15 cellular contexts compared by ENCODE assay signal in genomic region chr11:29260939-29261705, GRCh38.
A peak's percentile ranks its signal among the peaks of the same experiment; 100 is the strongest.
DNase-seq lines count a peak whose midpoint lies in the region; ATAC-seq, FAIRE-seq and TF ChIP-seq lines count a peak whose summit lies in the region.
"Had no signal": no experiment of that assay in that cellular context is flagged by ENCODE, and none has a peak within 500 bp of the region (broad histone marks: within the 10 kb centered on the region; RNA-seq: fewer than 3 reads in every experiment).

No MANE protein-coding gene starts in this region.

- H3K9ac ChIP-seq in mammary epithelial cell (ENCODE audit: insufficient read depth, low read length) (no peak overlapping the region), HepG2 (ENCODE audit: insufficient read depth, low read depth, low read length) (no peak overlapping the region)

- no peaks in the 10 kb centered on the region for H3K36me3 ChIP-seq in mammary epithelial cell (ENCODE audit: insufficient read depth, low read length)
- no peaks in the 10 kb centered on the region for H3K36me3 ChIP-seq in HepG2 (replicated peaks in 1 of 2; ENCODE audit: control insufficient read depth in 1 of 2, insufficient read depth in 2 of 2, low read length in 2 of 2)
- H3K36me3 ChIP-seq: heart left ventricle had no signal

- dilution Hi-C loops in mammary epithelial cell (cut with HindIII; ENCODE audit: low sequenced_read_pairs), result no loop called here

- DNase-seq in DMS53 (lab: John Stamatoyannopoulos, UW) (peak; percentile 94), HTR-8/SVneo (ENCODE audit: insufficient read length, low spot score) (no peak), mammary epithelial cell (peak; percentile 90), HepG2 (ENCODE audit: low spot score) (peak; percentile 51), SKM-1 treated with dmso at 0.1 percent for 144 hours (lab: John Stamatoyannopoulos, UW; ENCODE audit: unreplicated experiment) (no peak), NCI-H2227 (lab: John Stamatoyannopoulos, UW; ENCODE audit: unreplicated experiment) (no peak)
- DNase-seq: activated CD4-positive, alpha-beta T cell treated with anti-CD3 and anti-CD28 coated beads for 48 hours; activated effector memory CD4-positive, alpha-beta T cell treated with anti-CD3 and anti-CD28 coated beads, Interleukin-2, amount 50 U/mL, for 16 hours; DMS79; heart left ventricle; NCI-H2227 treated with DMSO at 0.1 percent for 48 hours; retina had no signal

- no peak for TF ChIP-seq POLR2A in HepG2 (IDR thresholded peaks at IDR 0.05; ENCODE audit: insufficient read depth in 1 of 2, low read depth in 2 of 2, low read length in 2 of 2)

- H3K9me3 ChIP-seq in mammary epithelial cell (replicated peaks; ENCODE audit: insufficient read depth, low read length) (no peaks in the 10 kb centered on the region), HepG2 (ENCODE audit: low read length) (no peaks in the 10 kb centered on the region; the same call in 1 of the 2 replicates)

- H3K27me3 ChIP-seq in mammary epithelial cell (ENCODE audit: insufficient read depth, low read length), result no peaks in the 10 kb centered on the region
- no peaks in the 10 kb centered on the region for H3K27me3 ChIP-seq in HepG2 (ENCODE audit: control insufficient read depth in 1 of 2, insufficient read depth in 2 of 2, low read length in 2 of 2)
- H3K27me3 ChIP-seq: heart left ventricle had no signal

- 97% methylated on average over 3 of the region's 3 CpGs for WGBS in mammary epithelial cell (ENCODE audit: low coverage, missing lambda C conversion rate)
- WGBS in HepG2 (ENCODE audit: low lambda C conversion rate), result 32% methylated on average over 3 of the region's 3 CpGs

- in situ Hi-C loops in mammary epithelial cell (cut with MboI; ENCODE audit: low sequenced_read_pairs in 2 of 2), result no loop called here
- in situ Hi-C loops in HepG2 (cut with HindIII; ENCODE audit: extremely low pct_ligation_motif_present, low pct_unique_long_range_greater_than_20kb), result no loop called here

- intact Hi-C loops in mammary epithelial cell (cut with micrococcal nuclease) (loop anchor here (10.0 kb wide), 1 partner anchor 1326 kb away; no protein-coding TSS in a partner anchor), HepG2 (cut with micrococcal nuclease; ENCODE audit: unreplicated experiment) (loop anchor here (1.0 kb wide), 1 partner anchor 68 kb away; no protein-coding TSS in a partner anchor)

- H3K4me3 ChIP-seq in mammary epithelial cell (replicated peaks in 1 of 3; ENCODE audit: insufficient read depth in 1 of 3, low read depth in 2 of 3, low read length in 3 of 3) (no peak overlapping the region), HepG2 (replicated peaks in 1 of 3; ENCODE audit: insufficient read depth in 1 of 3, low read depth in 2 of 3, low read length in 3 of 3) (no peak overlapping the region)
- H3K4me3 ChIP-seq: heart left ventricle, K562 had no signal

- H4K20me1 ChIP-seq in mammary epithelial cell (ENCODE audit: insufficient read depth, low read length), result no peaks in the 10 kb centered on the region
- H4K20me1 ChIP-seq in HepG2 (ENCODE audit: insufficient read depth, low read length), result no peaks in the 10 kb centered on the region

- peak overlapping the region; percentile 5 for H3K27ac ChIP-seq in mammary epithelial cell (ENCODE audit: insufficient read depth, low read depth, low read length)
- no peak overlapping the region for H3K27ac ChIP-seq in HepG2 (ENCODE audit: extremely low read length, insufficient read depth, low read length)
- H3K27ac ChIP-seq: heart left ventricle had no signal

- peak; percentile 100 for ATAC-seq in HepG2
- no peak for ATAC-seq in HG03139 (IDR thresholded peaks at IDR 0.05; ENCODE audit: unreplicated experiment)
- ATAC-seq in GM21447 (IDR thresholded peaks at IDR 0.05; ENCODE audit: unreplicated experiment), result no peak
- ATAC-seq: heart left ventricle, K562 had no signal

- TF ChIP-seq EP300 in HepG2 (IDR thresholded peaks at IDR 0.05; ENCODE audit: low read depth in 2 of 2, low read length in 2 of 2), result no peak
- no peak for TF ChIP-seq EP300 in HepG2 (CRISPR knock-in tag; IDR thresholded peaks at IDR 0.05; ENCODE audit: borderline replicate concordance)

- BruUV-seq in mammary epithelial cell (replicated peaks; lab: Mats Ljungman, UMichigan) (no TSS peak), HepG2 (replicated peaks; lab: Mats Ljungman, UMichigan) (no TSS peak)

- FAIRE-seq in HTR-8/SVneo (lab: Jason Lieb, UNC) (peak; percentile 40), HepG2 (lab: Jason Lieb, UNC) (no peak)
- FAIRE-seq: K562 had no signal

- TF ChIP-seq CTCF in mammary epithelial cell (conservative IDR thresholded peaks at IDR 0.05 in 1 of 2, IDR thresholded peaks at IDR 0.05 in 1 of 2; ENCODE audit: extremely low read depth in 1 of 2, insufficient read depth in 1 of 2, low read depth in 1 of 2, low read length in 2 of 2) (peak; percentile 47 to 70), HepG2 (CRISPR knock-in tag; IDR thresholded peaks at IDR 0.05) (peak; percentile 45)

- POLR2A ChIA-PET in HepG2 (lab: Yijun Ruan, JAX), result interaction anchor here (0.9 to 1.4 kb wide), 3 partner anchors 9 to 68 kb away, joined by 4 to 9 read pairs (median 8); no protein-coding TSS in a partner anchor

- H2AFZ ChIP-seq in mammary epithelial cell (ENCODE audit: low read depth, low read length) (peak overlapping the region; percentile 46), HepG2 (ENCODE audit: low read length) (no peak overlapping the region)

- no peak for TF ChIP-seq RAD21 in HepG2 (CRISPR knock-in tag; IDR thresholded peaks at IDR 0.05)

- CTCF ChIA-PET in mammary epithelial cell (lab: Charles Lee; ENCODE audit: low non-redundant PET), result interaction anchor here (0.7 to 0.9 kb wide), 3 partner anchors 45 to 1326 kb away, joined by 3 to 4 read pairs (median 3); no protein-coding TSS in a partner anchor
- CTCF ChIA-PET in HepG2 (lab: Yijun Ruan, JAX; ENCODE audit: low intra/inter-chr PET ratio, low total read pairs), result interaction anchor here (1.2 kb wide), 1 partner anchor 68 kb away, joined by 7 read pairs; no protein-coding TSS in a partner anchor

- peak overlapping the region; percentile 12 for H3K4me2 ChIP-seq in mammary epithelial cell (ENCODE audit: insufficient read depth, low read depth, low read length)
- no peak overlapping the region for H3K4me2 ChIP-seq in HepG2 (ENCODE audit: low read depth, low read length)

- H3K79me2 ChIP-seq in mammary epithelial cell (ENCODE audit: insufficient read depth, low read length) (no peaks in the 10 kb centered on the region), HepG2 (ENCODE audit: insufficient read depth, low read length) (no peaks in the 10 kb centered on the region)

- H3K4me1 ChIP-seq in mammary epithelial cell (ENCODE audit: insufficient read depth, low read length), result peaks cover 15% of the 10 kb centered on the region
- H3K4me1 ChIP-seq in HepG2 (ENCODE audit: insufficient read depth, low read length), result no peaks in the 10 kb centered on the region
- H3K4me1 ChIP-seq: heart left ventricle had no signal

TF ChIP-seq in HepG2, 621 proteins besides CTCF, POLR2A, EP300 and RAD21 (continues in another document):
- TF ChIP-seq PAXIP1 (CRISPR knock-in tag; conservative IDR thresholded peaks at IDR 0.05) (0 out of 2 replicates have a peak, but pooled peaks have one; percentile 31), FOXA3 (CRISPR knock-in tag; IDR thresholded peaks at IDR 0.05) (peak; percentile 69), ZNF879 (CRISPR knock-in tag; IDR thresholded peaks at IDR 0.05) (no peak), FOXP1 (IDR thresholded peaks at IDR 0.05) (peak; percentile 70; the same call in 1 of the 2 replicates), FOXP1 (CRISPR knock-in tag; IDR thresholded peaks at IDR 0.05) (peak; percentile 59; the same call in 1 of the 2 replicates), FOXK1 (CRISPR knock-in tag; IDR thresholded peaks at IDR 0.05; ENCODE audit: borderline replicate concordance, low read depth) (peak; percentile 25; the same call in 1 of the 2 replicates)

Comparison
In these comparisons a context has a peak if more than half of its experiments do, and no peak if none do; other contexts are left out.
1. DNase-seq: peak in DMS53 (single experiment), mammary epithelial cell (single experiment) and HepG2 (single experiment); none in HTR-8/SVneo (single experiment), SKM-1 treated with dmso at 0.1 percent for 144 hours (single experiment) and NCI-H2227 (single experiment).